Comparison of ENCODE assay signal across 8 cellular contexts in the genomic region with DNA sequence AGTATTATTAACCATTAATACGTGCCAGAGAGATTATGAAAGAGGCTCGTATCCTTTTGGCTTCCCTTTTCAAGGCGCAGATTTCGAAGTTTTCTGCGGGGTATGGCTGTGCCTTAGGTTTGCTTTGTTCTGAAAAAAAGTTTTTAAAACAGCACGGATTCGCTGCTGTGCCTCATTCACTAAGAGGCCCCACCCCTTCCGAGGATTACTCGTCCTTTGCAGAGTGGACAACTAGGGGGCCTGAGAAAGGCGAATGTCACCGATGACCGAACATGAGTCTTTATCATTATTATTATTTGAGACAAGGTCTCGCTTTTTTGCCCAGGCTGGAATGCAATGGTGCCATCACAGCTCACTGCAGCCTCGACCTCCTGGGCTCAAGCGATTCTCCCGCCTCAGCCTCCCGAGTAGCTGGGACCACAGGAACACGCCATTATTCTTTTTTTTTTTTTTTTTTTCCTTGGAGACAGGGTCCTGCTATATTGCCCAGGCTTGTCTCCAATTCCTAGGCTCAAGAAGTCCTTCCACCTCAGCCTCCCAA. TPM values are rescaled to one million over a fixed set of nuclear protein-coding genes. Genes with fewer than 3 reads are reported as not detected.
A peak's percentile ranks its signal among the peaks of the same experiment; 100 is the strongest.
DNase-seq lines count a peak whose midpoint lies in the region; ATAC-seq and TF ChIP-seq lines count a peak whose summit lies in the region.

No MANE protein-coding gene starts in this region.

- peaks cover 5% of the 10 kb centered on the region; the same call in 1 of the 2 replicates for H3F3A ChIP-seq in GM23338 (replicated peaks; ENCODE audit: low read depth)

- H3K4me3 Mint-ChIP-seq in GM23338 (peak overlapping the region; percentile 95), glutamatergic neuron (ENCODE audit: unreplicated experiment) (peak overlapping the region; percentile 91)
- H3K4me3 Mint-ChIP-seq in activated naive CD8-positive, alpha-beta T cell, result peak overlapping the region; percentile 90

- peaks cover 17% of the 10 kb centered on the region; the same call in 2 of the 3 replicates for H3K36me3 Mint-ChIP-seq in GM23338 (ENCODE audit: low read depth)
- no peaks in the 10 kb centered on the region for H3K36me3 Mint-ChIP-seq in activated naive CD8-positive, alpha-beta T cell
- H3K36me3 Mint-ChIP-seq in glutamatergic neuron (ENCODE audit: unreplicated experiment), result no peaks in the 10 kb centered on the region

- peak; percentile 57 for DNase-seq in NCI-H82 (lab: John Stamatoyannopoulos, UW)
- no peak for DNase-seq in NCI-H82 treated with DMSO at 0.1 percent for 48 hours (lab: John Stamatoyannopoulos, UW; ENCODE audit: unreplicated experiment)
- peak; percentile 84 for DNase-seq in GM23338 (ENCODE audit: low spot score)
- DNase-seq in NB4 (ENCODE audit: low read depth), result peak; percentile 69
- peak; percentile 39 for DNase-seq in glutamatergic neuron
- peak; percentile 34 for DNase-seq in omental fat pad (ENCODE audit: low spot score)
- DNase-seq in COLO829 (ENCODE audit: low spot score), result no peak

- H3K4me1 ChIP-seq in GM23338 (ENCODE audit: insufficient read depth), result no peaks in the 10 kb centered on the region

- H3K9me2 ChIP-seq in GM23338 (ENCODE audit: insufficient read depth), result no peaks in the 10 kb centered on the region

- H3K4me3 ChIP-seq in GM23338 (peak overlapping the region; percentile 83), NB4 (ENCODE audit: low read depth, low read length) (peak overlapping the region; percentile 78)

- peaks cover 22% of the 10 kb centered on the region for H3K36me3 ChIP-seq in GM23338 (ENCODE audit: insufficient read depth)

- H3K27ac ChIP-seq in GM23338 (ENCODE audit: low read depth), result peak overlapping the region; percentile 96

- H3K79me2 ChIP-seq in GM23338 (replicated peaks; ENCODE audit: insufficient read depth), result peaks cover 28% of the 10 kb centered on the region

- peaks cover 6% of the 10 kb centered on the region for H3K4me1 Mint-ChIP-seq in GM23338
- peaks cover 21% of the 10 kb centered on the region for H3K4me1 Mint-ChIP-seq in activated naive CD8-positive, alpha-beta T cell (ENCODE audit: low read depth)
- H3K4me1 Mint-ChIP-seq in glutamatergic neuron (ENCODE audit: low read depth, unreplicated experiment), result peaks cover 3% of the 10 kb centered on the region

- peak; percentile 65 for ATAC-seq in GM23338
- ATAC-seq in omental fat pad (ENCODE audit: low FRiP score), result peak; percentile 77

- peak overlapping the region; percentile 54; the same call in 1 of the 2 replicates for H2AFZ ChIP-seq in GM23338

- H3K27me3 ChIP-seq in GM23338 (ENCODE audit: insufficient read depth), result no peaks in the 10 kb centered on the region

- H4K20me1 ChIP-seq in GM23338 (replicated peaks; ENCODE audit: insufficient read depth), result no peaks in the 10 kb centered on the region

- TF ChIP-seq POLR2A in NB4 (IDR thresholded peaks at IDR 0.05; ENCODE audit: extremely low read depth, insufficient read length), result no peak

- H3K27ac Mint-ChIP-seq in GM23338, result peak overlapping the region; percentile 84
- peak overlapping the region; percentile 87 for H3K27ac Mint-ChIP-seq in activated naive CD8-positive, alpha-beta T cell
- peak overlapping the region; percentile 92 for H3K27ac Mint-ChIP-seq in glutamatergic neuron (ENCODE audit: unreplicated experiment)

- TF ChIP-seq CTCF in GM23338 (conservative IDR thresholded peaks at IDR 0.05; ENCODE audit: low read depth in 2 of 2), result no peak; a peak in 1 of 4 replicates
- TF ChIP-seq CTCF in NB4 (IDR thresholded peaks at IDR 0.05; ENCODE audit: low read depth, low read length), result no peak
- TF ChIP-seq CTCF in glutamatergic neuron (IDR thresholded peaks at IDR 0.05; ENCODE audit: partially characterized antibody, unreplicated experiment), result no peak
- TF ChIP-seq CTCF in omental fat pad (IDR thresholded peaks at IDR 0.05), result no peak

- peaks cover 2% of the 10 kb centered on the region for H3K27me3 Mint-ChIP-seq in GM23338 (ENCODE audit: insufficient read depth, low read depth, poor library complexity)
- no peaks in the 10 kb centered on the region for H3K27me3 Mint-ChIP-seq in activated naive CD8-positive, alpha-beta T cell
- peaks cover 4% of the 10 kb centered on the region for H3K27me3 Mint-ChIP-seq in glutamatergic neuron (ENCODE audit: unreplicated experiment)

- H3K9me3 Mint-ChIP-seq in GM23338 (no peaks in the 10 kb centered on the region), glutamatergic neuron (ENCODE audit: unreplicated experiment) (peaks cover 10% of the 10 kb centered on the region)
- no peaks in the 10 kb centered on the region for H3K9me3 Mint-ChIP-seq in activated naive CD8-positive, alpha-beta T cell (ENCODE audit: low read depth)

- H3K4me2 ChIP-seq in GM23338, result peak overlapping the region; percentile 74

TF ChIP-seq in GM23338, 12 proteins besides CTCF, POLR2A, EP300 and RAD21:
- no peak for TF ChIP-seq EZH2 (IDR thresholded peaks at IDR 0.05; ENCODE audit: low read depth, unreplicated experiment)
- TF ChIP-seq, protein P1, sequence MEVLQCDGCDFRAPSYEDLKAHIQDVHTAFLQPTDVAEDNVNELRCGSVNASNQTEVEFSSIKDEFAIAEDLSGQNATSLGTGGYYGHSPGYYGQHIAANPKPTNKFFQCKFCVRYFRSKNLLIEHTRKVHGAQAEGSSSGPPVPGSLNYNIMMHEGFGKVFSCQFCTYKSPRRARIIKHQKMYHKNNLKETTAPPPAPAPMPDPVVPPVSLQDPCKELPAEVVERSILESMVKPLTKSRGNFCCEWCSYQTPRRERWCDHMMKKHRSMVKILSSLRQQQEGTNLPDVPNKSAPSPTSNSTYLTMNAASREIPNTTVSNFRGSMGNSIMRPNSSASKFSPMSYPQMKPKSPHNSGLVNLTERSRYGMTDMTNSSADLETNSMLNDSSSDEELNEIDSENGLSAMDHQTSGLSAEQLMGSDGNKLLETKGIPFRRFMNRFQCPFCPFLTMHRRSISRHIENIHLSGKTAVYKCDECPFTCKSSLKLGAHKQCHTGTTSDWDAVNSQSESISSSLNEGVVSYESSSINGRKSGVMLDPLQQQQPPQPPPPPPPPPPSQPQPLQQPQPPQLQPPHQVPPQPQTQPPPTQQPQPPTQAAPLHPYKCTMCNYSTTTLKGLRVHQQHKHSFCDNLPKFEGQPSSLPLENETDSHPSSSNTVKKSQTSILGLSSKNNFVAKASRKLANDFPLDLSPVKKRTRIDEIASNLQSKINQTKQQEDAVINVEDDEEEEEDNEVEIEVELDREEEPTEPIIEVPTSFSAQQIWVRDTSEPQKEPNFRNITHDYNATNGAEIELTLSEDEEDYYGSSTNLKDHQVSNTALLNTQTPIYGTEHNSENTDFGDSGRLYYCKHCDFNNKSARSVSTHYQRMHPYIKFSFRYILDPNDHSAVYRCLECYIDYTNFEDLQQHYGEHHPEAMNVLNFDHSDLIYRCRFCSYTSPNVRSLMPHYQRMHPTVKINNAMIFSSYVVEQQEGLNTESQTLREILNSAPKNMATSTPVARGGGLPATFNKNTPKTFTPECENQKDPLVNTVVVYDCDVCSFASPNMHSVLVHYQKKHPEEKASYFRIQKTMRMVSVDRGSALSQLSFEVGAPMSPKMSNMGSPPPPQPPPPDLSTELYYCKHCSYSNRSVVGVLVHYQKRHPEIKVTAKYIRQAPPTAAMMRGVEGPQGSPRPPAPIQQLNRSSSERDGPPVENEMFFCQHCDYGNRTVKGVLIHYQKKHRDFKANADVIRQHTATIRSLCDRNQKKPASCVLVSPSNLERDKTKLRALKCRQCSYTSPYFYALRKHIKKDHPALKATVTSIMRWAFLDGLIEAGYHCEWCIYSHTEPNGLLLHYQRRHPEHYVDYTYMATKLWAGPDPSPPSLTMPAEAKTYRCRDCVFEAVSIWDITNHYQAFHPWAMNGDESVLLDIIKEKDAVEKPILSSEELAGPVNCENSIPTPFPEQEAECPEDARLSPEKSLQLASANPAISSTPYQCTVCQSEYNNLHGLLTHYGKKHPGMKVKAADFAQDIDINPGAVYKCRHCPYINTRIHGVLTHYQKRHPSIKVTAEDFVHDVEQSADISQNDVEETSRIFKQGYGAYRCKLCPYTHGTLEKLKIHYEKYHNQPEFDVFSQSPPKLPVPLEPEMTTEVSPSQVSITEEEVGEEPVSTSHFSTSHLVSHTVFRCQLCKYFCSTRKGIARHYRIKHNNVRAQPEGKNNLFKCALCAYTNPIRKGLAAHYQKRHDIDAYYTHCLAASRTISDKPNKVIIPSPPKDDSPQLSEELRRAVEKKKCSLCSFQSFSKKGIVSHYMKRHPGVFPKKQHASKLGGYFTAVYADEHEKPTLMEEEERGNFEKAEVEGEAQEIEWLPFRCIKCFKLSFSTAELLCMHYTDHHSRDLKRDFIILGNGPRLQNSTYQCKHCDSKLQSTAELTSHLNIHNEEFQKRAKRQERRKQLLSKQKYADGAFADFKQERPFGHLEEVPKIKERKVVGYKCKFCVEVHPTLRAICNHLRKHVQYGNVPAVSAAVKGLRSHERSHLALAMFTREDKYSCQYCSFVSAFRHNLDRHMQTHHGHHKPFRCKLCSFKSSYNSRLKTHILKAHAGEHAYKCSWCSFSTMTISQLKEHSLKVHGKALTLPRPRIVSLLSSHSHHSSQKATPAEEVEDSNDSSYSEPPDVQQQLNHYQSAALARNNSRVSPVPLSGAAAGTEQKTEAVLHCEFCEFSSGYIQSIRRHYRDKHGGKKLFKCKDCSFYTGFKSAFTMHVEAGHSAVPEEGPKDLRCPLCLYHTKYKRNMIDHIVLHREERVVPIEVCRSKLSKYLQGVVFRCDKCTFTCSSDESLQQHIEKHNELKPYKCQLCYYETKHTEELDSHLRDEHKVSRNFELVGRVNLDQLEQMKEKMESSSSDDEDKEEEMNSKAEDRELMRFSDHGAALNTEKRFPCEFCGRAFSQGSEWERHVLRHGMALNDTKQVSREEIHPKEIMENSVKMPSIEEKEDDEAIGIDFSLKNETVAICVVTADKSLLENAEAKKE (CRISPR knock-in tag; IDR thresholded peaks at IDR 0.05), result no peak
- TF ChIP-seq STAT1 (IDR thresholded peaks at IDR 0.05; ENCODE audit: unreplicated experiment), result no peak
- no peak for TF ChIP-seq ZNF114 (CRISPR knock-in tag; IDR thresholded peaks at IDR 0.05)

RNA-seq across cellular contexts. Expression of a gene that starts 0.7 kb away (rescaled TPM):
- 48.2 and 85.9 TPM in 2 replicates for total RNA-seq in GM23338 (2014; rRNA removed; shearing (Covaris generic))
- polyA plus RNA-seq in GM23338 (2016; fragmentation: Nextera tagmentation; extraction: Ambion mirVana), result 1,011 and 1,086 TPM in 2 replicates
- total RNA-seq in glutamatergic neuron (ENCODE audit: unreplicated experiment) (128 TPM), omental fat pad (100 to 1,000 TPM in 1 of 4 donors, 10 to 100 TPM in 3; 71.3 to 107 (median 83.2) TPM)

RNA-seq across cellular contexts. Expression of a gene that starts 31.4 kb away (rescaled TPM):
- total RNA-seq in GM23338 (2014; rRNA removed; shearing (Covaris generic)), result 38.1 and 41.7 TPM in 2 replicates
- polyA plus RNA-seq in GM23338 (2016; fragmentation: Nextera tagmentation; extraction: Ambion mirVana), result 23.2 and 23.5 TPM in 2 replicates
- total RNA-seq in glutamatergic neuron (ENCODE audit: unreplicated experiment) (70.4 TPM), omental fat pad (10 to 100 TPM; 36.0 to 55.4 (median 50.0) TPM)

RNA-seq across cellular contexts. Expression of a gene that starts 36.3 kb away (rescaled TPM):
- 15.2 and 18.6 TPM in 2 replicates for total RNA-seq in GM23338 (2014; rRNA removed; shearing (Covaris generic))
- polyA plus RNA-seq in GM23338 (2016; fragmentation: Nextera tagmentation; extraction: Ambion mirVana), result 20.9 and 21.3 TPM in 2 replicates
- total RNA-seq in glutamatergic neuron (ENCODE audit: unreplicated experiment) (20.1 TPM), omental fat pad (10 to 100 TPM; 12.9 to 38.5 (median 20.6) TPM)

Comparison
In these comparisons a context has a peak if more than half of its experiments do, and no peak if none do; other contexts are left out.
1. DNase-seq: peak in NCI-H82 (single experiment), GM23338 (single experiment), NB4 (single experiment), glutamatergic neuron (single experiment) and omental fat pad (single experiment); none in NCI-H82 treated with DMSO at 0.1 percent for 48 hours (single experiment) and COLO829 (single experiment).
2. Peak in every context shown above with its lines, with median percentiles within 50 percentile points of each other: H3K27ac Mint-ChIP-seq and H3K4me3 Mint-ChIP-seq.